Comparison of ENCODE assay signal across 17 cellular contexts in the genomic region with DNA sequence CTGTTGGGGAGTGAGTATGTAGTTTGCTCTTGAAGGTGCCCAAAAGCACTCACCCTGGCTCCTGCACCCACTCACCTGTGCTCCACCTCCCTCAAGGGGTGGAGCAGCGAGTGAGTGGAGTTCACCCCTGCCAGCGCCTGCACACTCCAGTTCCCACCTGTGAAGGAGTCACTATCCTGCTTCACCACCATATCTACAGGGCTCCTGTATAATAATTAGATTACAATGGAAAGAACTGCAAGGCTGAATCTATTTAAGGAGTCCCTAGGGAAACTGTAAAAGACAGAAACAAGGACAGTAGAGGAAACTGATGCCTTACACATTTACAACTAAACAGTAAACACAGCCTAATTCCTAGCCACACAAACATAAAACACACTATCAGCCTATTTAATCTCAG. TPM values are rescaled to one million over a fixed set of nuclear protein-coding genes. Genes with fewer than 3 reads are reported as not detected.
DNase-seq lines count a peak whose midpoint lies in the region; ATAC-seq and TF ChIP-seq lines count a peak whose summit lies in the region.
"Had no signal": no experiment of that assay in that cellular context is flagged by ENCODE, and none has a peak within 500 bp of the region (broad histone marks: within the 10 kb centered on the region; RNA-seq: fewer than 3 reads in every experiment).

No MANE protein-coding gene starts in this region.

- H3K4me1 ChIP-seq in BE2C: 0 out of 2 replicates have a peak, but pooled peaks cover 3% of the 10 kb centered on the region
- peaks cover 31% of the 10 kb centered on the region for H3K4me1 ChIP-seq in BLaER1
- peaks cover 26 to 37% of the 10 kb centered on the region in 2 donors for H3K4me1 ChIP-seq in mucosa of rectum (ENCODE audit: control insufficient read depth in 2 of 2, insufficient read depth in 2 of 2, low read length in 2 of 2)

- H3K9ac ChIP-seq in BLaER1 (no peak overlapping the region), mucosa of rectum (ENCODE audit: low read depth in 1 of 2, low read length in 2 of 2) (no peak overlapping the region)
- H3K9ac ChIP-seq: GM23248 had no signal

- H3K27me3 ChIP-seq in BE2C: no peaks in the 10 kb centered on the region
- H3K27me3 ChIP-seq in BLaER1: no peaks in the 10 kb centered on the region
- H3K27me3 ChIP-seq in mucosa of rectum (ENCODE audit: control insufficient read depth in 2 of 2, insufficient read depth in 2 of 2, low read length in 2 of 2): no peaks in the 10 kb centered on the region

- H3K36me3 ChIP-seq in BE2C (no peaks in the 10 kb centered on the region), BLaER1 (peaks cover 17% of the 10 kb centered on the region), mucosa of rectum (ENCODE audit: control insufficient read depth in 2 of 2, insufficient read depth in 2 of 2, low read length in 2 of 2) (no peaks in the 10 kb centered on the region)

- in situ Hi-C loops in KBM-7 (cut with MboI; ENCODE audit: low pct_unique_long_range_greater_than_20kb, low sequenced_read_pairs): no loop called here

- H3K4me2 ChIP-seq in BLaER1: peak overlapping the region; percentile 68

- H3K27ac ChIP-seq in BLaER1 (no peak overlapping the region), mucosa of rectum (ENCODE audit: low read depth in 2 of 2, low read length in 2 of 2) (peak overlapping the region; percentile 47 to 75)
- H3K27ac ChIP-seq: GM23248 had no signal

- ATAC-seq in GM19395 (IDR thresholded peaks at IDR 0.05; ENCODE audit: unreplicated experiment) (no peak), HG03025 (IDR thresholded peaks at IDR 0.05; ENCODE audit: low FRiP score, unreplicated experiment) (no peak), HG02571 (IDR thresholded peaks at IDR 0.05; ENCODE audit: unreplicated experiment) (no peak)
- ATAC-seq: CD8-positive, alpha-beta T cell; HCT116 had no signal

- no peak for TF ChIP-seq CTCF in BE2C (IDR thresholded peaks at IDR 0.05; ENCODE audit: low read depth, low read length)

- 0 out of 2 replicates have a peak, but pooled peaks cover 1% of the 10 kb centered on the region for H4K20me1 ChIP-seq in BLaER1

- H3K4me3 ChIP-seq in BE2C (ENCODE audit: low read depth, low read length): no peak overlapping the region
- H3K4me3 ChIP-seq in BLaER1: no peak overlapping the region
- peak overlapping the region; percentile 8 to 44 for H3K4me3 ChIP-seq in mucosa of rectum (ENCODE audit: low read length in 2 of 2)
- H3K4me3 ChIP-seq: GM23248 had no signal

- H3K9me3 ChIP-seq in BE2C (no peaks in the 10 kb centered on the region), BLaER1 (peaks cover 32% of the 10 kb centered on the region), mucosa of rectum (ENCODE audit: control insufficient read depth in 2 of 2, low read length in 2 of 2) (no peaks in the 10 kb centered on the region)
- H3K9me3 ChIP-seq: Caco-2 had no signal

- peak; percentile 12 for DNase-seq in BE2C
- DNase-seq in SK-N-DZ (ENCODE audit: low spot score): peak; percentile 63
- no peak for DNase-seq in KBM-7
- DNase-seq: C1 segment of cervical spinal cord; Caco-2; CD8-positive, alpha-beta T cell; DMS153; DND-41; GM23248; H9; HFFc6 had no signal

RNA-seq across cellular contexts. Expression of a gene that starts 4.1 kb away (rescaled TPM):
- 1.2 TPM for polyA plus RNA-seq in BE2C (2012; ENCODE audit: insufficient read depth, insufficient read length, low read depth)
- polyA plus RNA-seq in SK-N-DZ (2014; cell fraction: cytosol; rRNA removed): 0.89 and 2.5 TPM in 2 replicates
- polyA plus RNA-seq in SK-N-DZ (2014; cell fraction: nucleus; rRNA removed): 1.5 and 3.6 TPM in 2 replicates

RNA-seq across cellular contexts. Expression of a gene that starts 4.2 kb away (rescaled TPM):
- polyA plus RNA-seq in BE2C (2012; ENCODE audit: insufficient read depth, insufficient read length, low read depth): 6.5 TPM
- polyA plus RNA-seq in SK-N-DZ (2014; cell fraction: cytosol; rRNA removed): 10.8 and 10.9 TPM in 2 replicates
- polyA plus RNA-seq in SK-N-DZ (2014; cell fraction: nucleus; rRNA removed): 12.2 and 13.8 TPM in 2 replicates

Comparison
In these comparisons a context has a peak if more than half of its experiments do, and no peak if none do; other contexts are left out.
1. H3K4me3 ChIP-seq: peak in mucosa of rectum (2 of 2); none in BE2C (single experiment) and BLaER1 (single experiment).